In the genomic region with DNA sequence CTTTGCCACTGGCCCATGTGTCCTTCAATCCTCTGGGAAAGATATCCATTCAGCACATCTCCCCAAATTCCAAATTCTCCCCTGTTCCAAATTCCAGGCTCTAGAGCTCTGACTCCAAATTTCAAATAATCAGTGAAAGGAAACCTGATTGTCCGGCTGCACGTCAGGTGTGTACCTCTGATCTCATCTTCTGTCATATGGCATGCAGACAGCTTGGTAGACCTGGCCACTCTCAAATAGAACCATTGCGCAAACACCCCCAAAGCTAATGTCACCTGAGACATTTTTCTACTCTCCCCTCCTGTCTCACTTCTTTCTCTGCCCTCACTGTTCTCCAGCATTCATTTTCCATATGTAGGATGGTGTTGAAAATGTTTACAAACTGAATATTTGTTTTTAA, we compare ENCODE assay signal across 1 cellular context.
A peak's percentile ranks its signal among the peaks of the same experiment; 100 is the strongest.
TF ChIP-seq lines count a peak whose summit lies in the region.

No MANE protein-coding gene starts in this region.

TF ChIP-seq in IMR-90, 13 proteins besides CTCF, POLR2A, EP300 and RAD21:
- no peak for TF ChIP-seq USF2 (IDR thresholded peaks at IDR 0.05; ENCODE audit: low read depth, low read length)
- peak; percentile 34; the same call in 1 of the 2 replicates for TF ChIP-seq CEBPB (IDR thresholded peaks at IDR 0.05; ENCODE audit: low read depth, low read length)
